35 cellular contexts compared by ENCODE assay signal in genomic region chr9:11713077-11713476, GRCh38.
DNase-seq lines count a peak whose midpoint lies in the region; ATAC-seq, FAIRE-seq and TF ChIP-seq lines count a peak whose summit lies in the region.
"Had no signal": no experiment of that assay in that cellular context is flagged by ENCODE, and none has a peak within 500 bp of the region (broad histone marks: within the 10 kb centered on the region; RNA-seq: fewer than 3 reads in every experiment).

No MANE protein-coding gene starts in this region.

- no peak for DNase-seq in WTC11 (ENCODE audit: low spot score)
- DNase-seq in frontal cortex (ENCODE audit: low spot score in 2 of 2): no peak
- no peak for DNase-seq in kidney
- no peak for DNase-seq in anterior cingulate cortex (lab: John Stamatoyannopoulos, UW)
- DNase-seq in ACHN: no peak
- no peak for DNase-seq in SW 1271 (lab: John Stamatoyannopoulos, UW)
- DNase-seq: 8988T; AML-193; BE2C; C1 segment of cervical spinal cord; Caco-2; Calu3; CD4-positive, alpha-beta memory T cell; CD4-positive, alpha-beta T cell; CD4-positive, CD25-positive, alpha-beta regulatory T cell; CD8-positive, alpha-beta memory T cell; CD8-positive, alpha-beta T cell; COR-L47; DMS 273 treated with DMSO at 0.1 percent for 48 hours; DMS153; DMS53; DMS79; DMS79 treated with DMSO at 0.1 percent for 48 hours; DND-41; EL had no signal

- H3K36me3 ChIP-seq in kidney (ENCODE audit: control insufficient read depth in 1 of 2, insufficient read depth in 2 of 2, low read length in 2 of 2): no peaks in the 10 kb centered on the region
- H3K36me3 ChIP-seq: BE2C; BLaER1; BLaER1 treated with 17β-estradiol and CSF1 and Interleukin-3, amounts not matched to agents 10 nM and 100 nM had no signal

- no peak overlapping the region for H3K4me3 Mint-ChIP-seq in WTC11
- H3K4me3 Mint-ChIP-seq: B cell; CD14-positive monocyte; CD4-positive, alpha-beta memory T cell; CD4-positive, alpha-beta T cell; CD4-positive, CD25-positive, alpha-beta regulatory T cell; CD8-positive, alpha-beta memory T cell; CD8-positive, alpha-beta T cell had no signal

- no peak overlapping the region for H3K27ac Mint-ChIP-seq in WTC11
- H3K27ac Mint-ChIP-seq: B cell; CD14-positive monocyte; CD4-positive, alpha-beta memory T cell; CD4-positive, alpha-beta T cell; CD4-positive, CD25-positive, alpha-beta regulatory T cell; CD8-positive, alpha-beta memory T cell; CD8-positive, alpha-beta T cell had no signal

- ATAC-seq in WTC11: no peak
- no peak for ATAC-seq in HG02798 (IDR thresholded peaks at IDR 0.05; ENCODE audit: poor library complexity, unreplicated experiment)
- ATAC-seq: A549; CD8-positive, alpha-beta T cell had no signal

- POLR2A ChIA-PET in WTC11 (lab: Charles Lee): no interaction called here

- H3K4me1 ChIP-seq in kidney (ENCODE audit: control insufficient read depth in 1 of 2, insufficient read depth in 1 of 2, low read depth in 1 of 2, low read length in 2 of 2): no peaks in the 10 kb centered on the region
- H3K4me1 ChIP-seq: A549; BE2C; BLaER1; BLaER1 treated with 17β-estradiol and CSF1 and Interleukin-3, amounts not matched to agents 10 nM and 100 nM; Caco-2 had no signal

- FAIRE-seq in A204.1 (lab: Jason Lieb, UNC) (peak; percentile 34), frontal cortex (lab: Jason Lieb, UNC) (peak; percentile 69), kidney (lab: Jason Lieb, UNC) (peak; percentile 89)
- FAIRE-seq: A549, D721Med had no signal

- intact Hi-C loops in kidney (cut with DNase I): no loop called here

- H3K9ac ChIP-seq in kidney (ENCODE audit: low read length in 2 of 2): no peak overlapping the region
- H3K9ac ChIP-seq: BLaER1; BLaER1 treated with 17β-estradiol and CSF1 and Interleukin-3, amounts not matched to agents 10 nM and 100 nM had no signal

- peaks cover 4% of the 10 kb centered on the region for H3K9me3 Mint-ChIP-seq in WTC11
- H3K9me3 Mint-ChIP-seq: CD14-positive monocyte had no signal

- no peaks in the 10 kb centered on the region; the same call in 1 of the 2 replicates for H3K27me3 Mint-ChIP-seq in WTC11 (ENCODE audit: low read depth)
- H3K27me3 Mint-ChIP-seq: B cell; CD4-positive, alpha-beta memory T cell; CD4-positive, alpha-beta T cell; CD4-positive, CD25-positive, alpha-beta regulatory T cell; CD8-positive, alpha-beta memory T cell had no signal

- H3K36me3 Mint-ChIP-seq in WTC11: no peaks in the 10 kb centered on the region
- H3K36me3 Mint-ChIP-seq: CD14-positive monocyte; CD4-positive, alpha-beta memory T cell; CD4-positive, CD25-positive, alpha-beta regulatory T cell; CD8-positive, alpha-beta memory T cell; CD8-positive, alpha-beta T cell had no signal

- no peaks in the 10 kb centered on the region for H3K4me1 Mint-ChIP-seq in WTC11
- H3K4me1 Mint-ChIP-seq: B cell; CD14-positive monocyte; CD4-positive, alpha-beta memory T cell; CD4-positive, CD25-positive, alpha-beta regulatory T cell; CD8-positive, alpha-beta memory T cell had no signal

- in situ Hi-C loops in ACHN (cut with HindIII; ENCODE audit: low pct_ligation_motif_present, low pct_unique_long_range_greater_than_20kb, low sequenced_read_pairs): no loop called here

- H3K27ac ChIP-seq in kidney (ENCODE audit: low read depth in 2 of 2, low read length in 2 of 2): no peak overlapping the region
- H3K27ac ChIP-seq: 22Rv1; A549; BLaER1; BLaER1 treated with 17β-estradiol and CSF1 and Interleukin-3, amounts not matched to agents 10 nM and 100 nM; C4-2B had no signal

- no peak overlapping the region for H3K4me3 ChIP-seq in kidney (ENCODE audit: low read length in 2 of 2)
- H3K4me3 ChIP-seq: A549; BLaER1; BLaER1 treated with 17β-estradiol and CSF1 and Interleukin-3, amounts not matched to agents 10 nM and 100 nM had no signal

- CTCF ChIA-PET in WTC11 (lab: Charles Lee): no interaction called here

- TF ChIP-seq CTCF in WTC11 (IDR thresholded peaks at IDR 0.05) (no peak), kidney (IDR thresholded peaks at IDR 0.05; ENCODE audit: borderline replicate concordance, extremely low read depth, insufficient read depth) (no peak)

- no peaks in the 10 kb centered on the region for H3K9me3 ChIP-seq in kidney (ENCODE audit: control insufficient read depth in 1 of 2, low read length in 2 of 2)
- H3K9me3 ChIP-seq: A549; BE2C; BLaER1; BLaER1 treated with 17β-estradiol and CSF1 and Interleukin-3, amounts not matched to agents 10 nM and 100 nM; Caco-2 had no signal

TF ChIP-seq in WTC11, 78 proteins besides CTCF, POLR2A, EP300 and RAD21:
- TF ChIP-seq PRDM15 (CRISPR knock-in tag; IDR thresholded peaks at IDR 0.05) (no peak), HMGA2 (CRISPR knock-in tag; IDR thresholded peaks at IDR 0.05) (peak; percentile 93), ZMAT4 (CRISPR knock-in tag; IDR thresholded peaks at IDR 0.05) (no peak), FOXK1 (CRISPR knock-in tag; IDR thresholded peaks at IDR 0.05) (no peak), E2F5 (CRISPR knock-in tag; IDR thresholded peaks at IDR 0.05) (no peak)
